Comparison of ENCODE assay signal across 18 cellular contexts in the genomic region with DNA sequence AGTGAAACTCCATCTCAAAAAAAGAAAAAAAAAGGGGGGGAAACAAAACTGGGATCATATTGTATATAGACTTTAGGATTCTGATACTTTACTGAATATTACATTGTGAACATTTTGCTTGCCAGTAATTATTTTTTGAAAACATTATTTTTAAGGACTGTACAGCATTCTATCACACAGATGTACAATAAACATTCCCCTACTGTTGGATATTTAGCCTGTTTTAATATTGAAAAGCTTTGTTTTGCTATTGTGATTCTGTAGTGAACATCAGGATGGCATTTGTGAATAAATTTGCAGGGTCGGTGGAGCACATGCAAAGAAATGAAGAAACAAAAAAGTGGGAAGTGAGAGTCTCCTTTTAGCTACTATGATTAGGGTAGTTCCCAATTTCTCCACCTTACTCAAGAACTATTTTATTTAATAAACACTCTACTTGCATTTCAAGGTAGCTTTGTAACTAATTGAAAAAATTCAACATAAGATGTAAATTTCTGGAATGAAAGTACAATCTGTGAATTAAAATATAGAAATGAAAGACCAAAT.
"Had no signal": no experiment of that assay in that cellular context is flagged by ENCODE, and none has a peak within 500 bp of the region (broad histone marks: within the 10 kb centered on the region; RNA-seq: fewer than 3 reads in every experiment).

No MANE protein-coding gene starts in this region.

- H3K4me3 ChIP-seq: body of pancreas, coronary artery, left lung, psoas muscle, spleen had no signal

- ATAC-seq: activated CD8-positive, alpha-beta T cell treated with anti-CD3 and anti-CD28 coated beads, Interleukin-2, amount 10 ng/mL, durations not matched to agents 7 days and 5 days; body of pancreas; left lung; psoas muscle; sciatic nerve had no signal

- H3K9me3 Mint-ChIP-seq: activated naive CD4-positive, alpha-beta T cell treated with anti-CD3 and anti-CD28 coated beads, Interleukin-2, amount 10 ng/mL, durations not matched to agents 7 days and 5 days; memory B cell; nephron had no signal

- H3K27ac ChIP-seq: body of pancreas, coronary artery, left lung, spleen had no signal

- H3K27ac Mint-ChIP-seq: activated CD8-positive, alpha-beta T cell treated with anti-CD3 and anti-CD28 coated beads, Interleukin-2, amount 10 ng/mL, durations not matched to agents 7 days and 5 days; activated naive CD4-positive, alpha-beta T cell treated with anti-CD3 and anti-CD28 coated beads, Interleukin-2, amount 10 ng/mL, durations not matched to agents 7 days and 5 days; memory B cell; nephron; type B pancreatic cell had no signal

- DNase-seq: activated CD4-positive, alpha-beta T cell treated with anti-CD3 and anti-CD28 coated beads for 48 hours; activated CD8-positive, alpha-beta memory T cell treated with anti-CD3 and anti-CD28 coated beads, Interleukin-2, amount 50 U/mL, for 48 hours; activated CD8-positive, alpha-beta T cell treated with anti-CD3 and anti-CD28 coated beads, Interleukin-2, amount 10 ng/mL, durations not matched to agents 7 days and 5 days; activated naive CD4-positive, alpha-beta T cell treated with anti-CD3 and anti-CD28 coated beads, Interleukin-2, amount 10 ng/mL, durations not matched to agents 7 days and 5 days; amniotic stem cell; body of pancreas; central memory CD4-positive, alpha-beta T cell; effector CD4-positive, alpha-beta T cell; left lung; psoas muscle; spleen; stimulated activated CD4-positive, alpha-beta T cell treated with anti-CD3 and anti-CD28 coated beads, Interleukin-1b, Interleukin-23, amount 100 ng/mL, for 48 hours; stimulated activated naive CD4-positive, alpha-beta T cell treated with Interleukin-2 at 50 U/mL for 16 hours had no signal

- H3K4me1 ChIP-seq: body of pancreas, left lung, psoas muscle, spleen had no signal

- H3K36me3 Mint-ChIP-seq: activated naive CD4-positive, alpha-beta T cell treated with anti-CD3 and anti-CD28 coated beads, Interleukin-2, amount 10 ng/mL, durations not matched to agents 7 days and 5 days; memory B cell; type B pancreatic cell had no signal

- H3K27me3 Mint-ChIP-seq: activated naive CD4-positive, alpha-beta T cell treated with anti-CD3 and anti-CD28 coated beads, Interleukin-2, amount 10 ng/mL, durations not matched to agents 7 days and 5 days; type B pancreatic cell had no signal

- H3K4me1 Mint-ChIP-seq: memory B cell had no signal

- H3K36me3 ChIP-seq: left lung, spleen had no signal

- H3K9me3 ChIP-seq: body of pancreas, left lung, psoas muscle, spleen had no signal

- H3K4me3 Mint-ChIP-seq: activated CD8-positive, alpha-beta T cell treated with anti-CD3 and anti-CD28 coated beads, Interleukin-2, amount 10 ng/mL, durations not matched to agents 7 days and 5 days; activated naive CD4-positive, alpha-beta T cell treated with anti-CD3 and anti-CD28 coated beads, Interleukin-2, amount 10 ng/mL, durations not matched to agents 7 days and 5 days; memory B cell; nephron; type B pancreatic cell had no signal

- H3K27me3 ChIP-seq: body of pancreas, left lung, spleen had no signal
